Comparison of ENCODE assay signal across 8 cellular contexts in the genomic region with DNA sequence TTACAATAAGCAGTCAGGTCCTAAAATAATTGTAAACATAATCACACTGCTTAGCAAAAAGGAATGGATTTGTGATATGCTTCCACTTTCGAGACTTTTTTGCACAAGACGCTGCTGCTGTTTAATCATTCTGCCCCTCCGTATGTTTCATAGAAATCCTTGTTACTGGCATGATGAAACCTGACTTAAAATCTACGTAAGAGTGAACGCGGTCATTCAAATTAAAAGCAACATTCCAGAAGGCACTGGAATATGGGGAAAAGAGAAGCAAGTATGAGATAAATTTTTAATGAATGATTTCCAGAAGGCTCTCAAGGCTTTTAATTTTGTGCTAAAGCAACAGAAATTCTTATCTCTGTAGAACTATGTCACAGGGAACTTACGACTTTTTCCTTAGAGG. TPM values are rescaled to one million over a fixed set of nuclear protein-coding genes. Genes with fewer than 3 reads are reported as not detected.
A peak's percentile ranks its signal among the peaks of the same experiment; 100 is the strongest.
DNase-seq lines count a peak whose midpoint lies in the region; FAIRE-seq and TF ChIP-seq lines count a peak whose summit lies in the region.

No MANE protein-coding gene starts in this region.

- peaks cover 60% of the 10 kb centered on the region for H3K79me2 ChIP-seq in DOHH2 (ENCODE audit: control insufficient read depth, low read length)

- H4K20me1 ChIP-seq in DOHH2 (ENCODE audit: control insufficient read depth, insufficient read depth, low read depth, low read length): peaks cover 21% of the 10 kb centered on the region; the same call in 1 of the 2 replicates

- no peaks in the 10 kb centered on the region for H3F3A ChIP-seq in DOHH2 (ENCODE audit: control insufficient read depth, insufficient read depth)

- H3K4me1 ChIP-seq in DOHH2 (ENCODE audit: control insufficient read depth, low read length): peaks cover 62% of the 10 kb centered on the region
- H3K4me1 ChIP-seq in Peyer's patch: peaks cover 0 to 33% (median 4%) of the 10 kb centered on the region in 4 donors
- H3K4me1 ChIP-seq in ovary (ENCODE audit: insufficient read depth): peaks cover 8% of the 10 kb centered on the region

- 54 to 61% (median 54%) methylated on average over 7 of the region's 7 CpGs for WGBS in ovary, 3 donors

- H3K9me3 ChIP-seq in DOHH2 (ENCODE audit: control insufficient read depth, insufficient read depth, low read length) (no peaks in the 10 kb centered on the region), Peyer's patch (no peaks in the 10 kb centered on the region), ovary (no peaks in the 10 kb centered on the region)

- peak overlapping the region; percentile 83 for H3K4me3 ChIP-seq in DOHH2 (ENCODE audit: low read length)
- H3K4me3 ChIP-seq in Peyer's patch: peak overlapping the region; percentile 57 to 90 (median 66)
- peak overlapping the region; percentile 86 for H3K4me3 ChIP-seq in epithelial cell of esophagus (ENCODE audit: low read length)
- H3K4me3 ChIP-seq in ovary: peak overlapping the region; percentile 80

- H3K27ac ChIP-seq in DOHH2 (ENCODE audit: low read depth, low read length) (0 out of 2 replicates have a peak overlapping the region, but pooled peaks have one; percentile 53), Peyer's patch (peak overlapping the region; percentile 86 to 98 (median 92)), ovary (no peak overlapping the region)

- H3K27me3 ChIP-seq in DOHH2 (ENCODE audit: control insufficient read depth, low read length) (no peaks in the 10 kb centered on the region), Peyer's patch (no peaks in the 10 kb centered on the region), ovary (no peaks in the 10 kb centered on the region)

- TF ChIP-seq EP300 in ovary (IDR thresholded peaks at IDR 0.05): no peak

- DNase-seq in Peyer's patch (no peak), epithelial cell of esophagus (ENCODE audit: low read depth) (no peak), ovary (no peak), HK-2 (ENCODE audit: unreplicated experiment) (no peak), NCI-H446 (lab: John Stamatoyannopoulos, UW) (no peak), H54 (ENCODE audit: insufficient read length, low spot score) (no peak)
- no peak for DNase-seq in activated CD4-positive, CD25-positive, alpha-beta regulatory T cell treated with anti-CD3 and anti-CD28 coated beads, Interleukin-2, amount 50 U/mL, for 72 hours

- peak overlapping the region; percentile 88 for H3K4me2 ChIP-seq in DOHH2 (ENCODE audit: low read length)

- TF ChIP-seq CTCF in DOHH2 (IDR thresholded peaks at IDR 0.05; ENCODE audit: low read depth, low read length, poor library complexity, severe bottlenecking) (no peak), Peyer's patch (IDR thresholded peaks at IDR 0.05) (no peak), epithelial cell of esophagus (IDR thresholded peaks at IDR 0.05; ENCODE audit: insufficient read depth, low read depth, low read length, missing control alignments) (no peak), ovary (IDR thresholded peaks at IDR 0.05) (no peak)

- H3K36me3 ChIP-seq in DOHH2 (ENCODE audit: control insufficient read depth, low read length): peaks cover 52% of the 10 kb centered on the region
- no peaks in the 10 kb centered on the region for H3K36me3 ChIP-seq in Peyer's patch
- H3K36me3 ChIP-seq in ovary: no peaks in the 10 kb centered on the region

- no peak for TF ChIP-seq POLR2A in Peyer's patch (IDR thresholded peaks at IDR 0.05)
- TF ChIP-seq POLR2A in ovary (IDR thresholded peaks at IDR 0.05): no peak
- TF ChIP-seq POLR2A in H54 (IDR thresholded peaks at IDR 0.05; ENCODE audit: low read depth, low read length): no peak

- no peak for FAIRE-seq in H54 (lab: Jason Lieb, UNC)

- intact Hi-C loops in ovary (cut with DNase I): no loop called here

- H3K9me2 ChIP-seq in DOHH2 (replicated peaks; ENCODE audit: control insufficient read depth, low read length): no peaks in the 10 kb centered on the region

RNA-seq across cellular contexts. Expression of a gene that starts 1.1 kb away (rescaled TPM):
- total RNA-seq in Peyer's patch (100 to 1,000 TPM in 3 of 4 donors, 10 to 100 TPM in 1; 61.1 to 130 (median 121) TPM), ovary (100 to 1,000 TPM in 1 of 7 donors, 10 to 100 TPM in 6; 53.5 to 101 (median 63.3) TPM)
- polyA plus RNA-seq in ovary: 100 to 1,000 TPM in 1 of 2 donors, 10 to 100 TPM in 1; 67.0 to 203 TPM

RNA-seq across cellular contexts. Expression of a gene that starts 43.2 kb away (rescaled TPM):
- total RNA-seq in Peyer's patch: 1 to 10 TPM; 1.6 to 7.4 (median 4.3) TPM
- total RNA-seq in ovary: 1 to 10 TPM in 6 of 7 donors, under 1 TPM in 1; 0.56 to 3.1 (median 1.5) TPM
- polyA plus RNA-seq in ovary: 1 to 10 TPM; 2.5 to 3.1 TPM

RNA-seq across cellular contexts. Expression of a gene that starts 48.7 kb away (rescaled TPM):
- 10 to 100 TPM; 35.5 to 60.9 (median 41.3) TPM for total RNA-seq in Peyer's patch
- 10 to 100 TPM; 29.3 to 65.5 (median 33.8) TPM for total RNA-seq in ovary
- 10 to 100 TPM; 14.1 to 18.6 TPM for polyA plus RNA-seq in ovary

Comparison
In these comparisons a context has a peak if more than half of its experiments do, and no peak if none do; other contexts are left out.
1. H3K27ac ChIP-seq: peak in DOHH2 (single experiment) and Peyer's patch (4 of 4); none in ovary (0 of 2).
2. Peak in every context shown above with its lines, with median percentiles within 50 percentile points of each other: H3K4me3 ChIP-seq.